ENCODE assay signal across 1 cellular context in the genomic region with DNA sequence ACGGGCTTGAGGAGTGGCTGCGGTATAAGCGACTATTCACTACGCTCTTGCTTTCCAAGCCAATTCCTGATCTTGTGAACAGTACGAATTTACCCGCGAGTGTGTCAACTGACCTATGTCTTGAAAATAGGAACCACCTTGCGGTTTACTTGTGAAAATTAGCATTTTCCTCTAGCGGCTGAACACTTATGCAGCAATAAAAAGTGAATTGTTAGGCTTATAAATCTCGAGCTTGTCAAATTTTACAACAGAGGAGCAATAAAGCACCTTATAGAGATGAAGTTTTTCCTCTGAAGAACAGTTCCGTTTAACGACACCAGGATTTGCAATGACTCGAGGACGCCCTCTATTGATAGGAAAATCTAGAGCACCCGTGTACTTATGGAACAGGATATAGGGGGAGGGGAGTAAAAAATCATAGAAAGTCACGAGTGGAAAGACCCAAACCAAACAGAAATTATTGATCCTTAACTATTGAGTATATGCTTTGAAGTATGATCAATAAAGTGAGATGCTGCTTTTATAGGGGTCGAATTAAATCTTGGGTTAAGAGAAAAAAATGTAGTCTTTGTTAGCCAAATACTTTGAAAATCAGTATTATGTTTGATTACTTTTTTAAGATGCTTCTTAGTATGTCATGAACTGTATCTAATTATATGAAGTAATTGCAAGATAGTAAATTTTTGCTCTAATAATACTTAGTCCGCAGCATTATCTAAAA.
A peak's percentile ranks its signal among the peaks of the same experiment; 100 is the strongest.
TF ChIP-seq lines count a peak whose summit lies in the region.

No MANE protein-coding gene starts in this region.

TF ChIP-seq in HEK293, 187 proteins besides CTCF, POLR2A, EP300 and RAD21 (continued from another document and continues in another):
- TF ChIP-seq, protein P1, sequence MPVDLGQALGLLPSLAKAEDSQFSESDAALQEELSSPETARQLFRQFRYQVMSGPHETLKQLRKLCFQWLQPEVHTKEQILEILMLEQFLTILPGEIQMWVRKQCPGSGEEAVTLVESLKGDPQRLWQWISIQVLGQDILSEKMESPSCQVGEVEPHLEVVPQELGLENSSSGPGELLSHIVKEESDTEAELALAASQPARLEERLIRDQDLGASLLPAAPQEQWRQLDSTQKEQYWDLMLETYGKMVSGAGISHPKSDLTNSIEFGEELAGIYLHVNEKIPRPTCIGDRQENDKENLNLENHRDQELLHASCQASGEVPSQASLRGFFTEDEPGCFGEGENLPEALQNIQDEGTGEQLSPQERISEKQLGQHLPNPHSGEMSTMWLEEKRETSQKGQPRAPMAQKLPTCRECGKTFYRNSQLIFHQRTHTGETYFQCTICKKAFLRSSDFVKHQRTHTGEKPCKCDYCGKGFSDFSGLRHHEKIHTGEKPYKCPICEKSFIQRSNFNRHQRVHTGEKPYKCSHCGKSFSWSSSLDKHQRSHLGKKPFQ (tag by site-specific recombination; IDR thresholded peaks at IDR 0.05) = peak; percentile 64; the same call in 1 of the 2 replicates
- TF ChIP-seq ZNF843 (tag by site-specific recombination; IDR thresholded peaks at IDR 0.05) (peak; percentile 95), ZNF473 (tag by site-specific recombination; IDR thresholded peaks at IDR 0.05) (no peak), ZNF670 (tag by site-specific recombination; IDR thresholded peaks at IDR 0.05; ENCODE audit: low read depth) (no peak), ZNF248 (tag by site-specific recombination; IDR thresholded peaks at IDR 0.05) (no peak), ZNF707 (tag by site-specific recombination; IDR thresholded peaks at IDR 0.05) (no peak), KLF9 (tag by site-specific recombination; IDR thresholded peaks at IDR 0.05; ENCODE audit: low read depth) (no peak), ZNF416 (tag by site-specific recombination; IDR thresholded peaks at IDR 0.05) (no peak), ZNF624 (tag by site-specific recombination; IDR thresholded peaks at IDR 0.05) (no peak), SP3 (tag by site-specific recombination; IDR thresholded peaks at IDR 0.05) (no peak), MEIS1 (CRISPR knock-in tag; IDR thresholded peaks at IDR 0.05; ENCODE audit: borderline replicate concordance) (no peak), WT1 (tag by site-specific recombination; IDR thresholded peaks at IDR 0.05) (no peak; the same call in 1 of the 2 replicates), ZNF404 (tag by site-specific recombination; IDR thresholded peaks at IDR 0.05) (no peak), ZNF37A (tag by site-specific recombination; IDR thresholded peaks at IDR 0.05) (no peak), ZNF16 (tag by site-specific recombination; IDR thresholded peaks at IDR 0.05; ENCODE audit: low read depth) (no peak), ZNF560 (tag by site-specific recombination; IDR thresholded peaks at IDR 0.05; ENCODE audit: borderline replicate concordance) (no peak), BCL11B (tag by site-specific recombination; IDR thresholded peaks at IDR 0.05; ENCODE audit: low read depth) (peak; percentile 90), ZNF837 (tag by site-specific recombination; IDR thresholded peaks at IDR 0.05) (no peak), ZNF555 (tag by site-specific recombination; conservative IDR thresholded peaks at IDR 0.05) (no peak), ZNF677 (tag by site-specific recombination; IDR thresholded peaks at IDR 0.05) (no peak), ZNF23 (tag by site-specific recombination; IDR thresholded peaks at IDR 0.05; ENCODE audit: borderline replicate concordance) (no peak), ZBTB48 (tag by site-specific recombination; IDR thresholded peaks at IDR 0.05) (no peak), ZNF302 (tag by site-specific recombination; IDR thresholded peaks at IDR 0.05; ENCODE audit: low read depth) (no peak), ZNF112 (tag by site-specific recombination; IDR thresholded peaks at IDR 0.05) (no peak), ZFP69B (tag by site-specific recombination; IDR thresholded peaks at IDR 0.05) (peak; percentile 47; the same call in 1 of the 2 replicates), ZNF76 (tag by site-specific recombination; IDR thresholded peaks at IDR 0.05; ENCODE audit: borderline replicate concordance, low read depth) (no peak), SALL2 (tag by site-specific recombination; IDR thresholded peaks at IDR 0.05; ENCODE audit: borderline replicate concordance) (no peak), ZNF521 (tag by site-specific recombination; IDR thresholded peaks at IDR 0.05) (no peak), TRIM28 (IDR thresholded peaks at IDR 0.05; ENCODE audit: borderline replicate concordance, low read length) (peak; percentile 41; the same call in 1 of the 2 replicates)
- TF ChIP-seq, protein P2, sequence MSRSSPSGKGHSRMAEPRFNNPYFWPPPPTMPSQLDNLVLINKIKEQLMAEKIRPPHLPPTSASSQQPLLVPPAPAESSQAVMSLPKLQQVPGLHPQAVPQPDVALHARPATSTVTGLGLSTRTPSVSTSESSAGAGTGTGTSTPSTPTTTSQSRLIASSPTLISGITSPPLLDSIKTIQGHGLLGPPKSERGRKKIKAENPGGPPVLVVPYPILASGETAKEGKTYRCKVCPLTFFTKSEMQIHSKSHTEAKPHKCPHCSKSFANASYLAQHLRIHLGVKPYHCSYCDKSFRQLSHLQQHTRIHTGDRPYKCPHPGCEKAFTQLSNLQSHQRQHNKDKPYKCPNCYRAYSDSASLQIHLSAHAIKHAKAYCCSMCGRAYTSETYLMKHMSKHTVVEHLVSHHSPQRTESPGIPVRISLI (tag by site-specific recombination; IDR thresholded peaks at IDR 0.05) = 0 out of 2 replicates have a peak, but pooled peaks have one; percentile 18
- TF ChIP-seq, protein P3, sequence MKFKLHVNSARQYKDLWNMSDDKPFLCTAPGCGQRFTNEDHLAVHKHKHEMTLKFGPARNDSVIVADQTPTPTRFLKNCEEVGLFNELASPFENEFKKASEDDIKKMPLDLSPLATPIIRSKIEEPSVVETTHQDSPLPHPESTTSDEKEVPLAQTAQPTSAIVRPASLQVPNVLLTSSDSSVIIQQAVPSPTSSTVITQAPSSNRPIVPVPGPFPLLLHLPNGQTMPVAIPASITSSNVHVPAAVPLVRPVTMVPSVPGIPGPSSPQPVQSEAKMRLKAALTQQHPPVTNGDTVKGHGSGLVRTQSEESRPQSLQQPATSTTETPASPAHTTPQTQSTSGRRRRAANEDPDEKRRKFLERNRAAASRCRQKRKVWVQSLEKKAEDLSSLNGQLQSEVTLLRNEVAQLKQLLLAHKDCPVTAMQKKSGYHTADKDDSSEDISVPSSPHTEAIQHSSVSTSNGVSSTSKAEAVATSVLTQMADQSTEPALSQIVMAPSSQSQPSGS (tag by site-specific recombination; IDR thresholded peaks at IDR 0.05; ENCODE audit: low read depth) = no peak
- TF ChIP-seq, protein P4, sequence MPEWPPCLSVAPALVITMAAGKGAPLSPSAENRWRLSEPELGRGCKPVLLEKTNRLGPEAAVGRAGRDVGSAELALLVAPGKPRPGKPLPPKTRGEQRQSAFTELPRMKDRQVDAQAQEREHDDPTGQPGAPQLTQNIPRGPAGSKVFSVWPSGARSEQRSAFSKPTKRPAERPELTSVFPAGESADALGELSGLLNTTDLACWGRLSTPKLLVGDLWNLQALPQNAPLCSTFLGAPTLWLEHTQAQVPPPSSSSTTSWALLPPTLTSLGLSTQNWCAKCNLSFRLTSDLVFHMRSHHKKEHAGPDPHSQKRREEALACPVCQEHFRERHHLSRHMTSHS (tag by site-specific recombination; IDR thresholded peaks at IDR 0.05) = no peak
- TF ChIP-seq, protein P5, sequence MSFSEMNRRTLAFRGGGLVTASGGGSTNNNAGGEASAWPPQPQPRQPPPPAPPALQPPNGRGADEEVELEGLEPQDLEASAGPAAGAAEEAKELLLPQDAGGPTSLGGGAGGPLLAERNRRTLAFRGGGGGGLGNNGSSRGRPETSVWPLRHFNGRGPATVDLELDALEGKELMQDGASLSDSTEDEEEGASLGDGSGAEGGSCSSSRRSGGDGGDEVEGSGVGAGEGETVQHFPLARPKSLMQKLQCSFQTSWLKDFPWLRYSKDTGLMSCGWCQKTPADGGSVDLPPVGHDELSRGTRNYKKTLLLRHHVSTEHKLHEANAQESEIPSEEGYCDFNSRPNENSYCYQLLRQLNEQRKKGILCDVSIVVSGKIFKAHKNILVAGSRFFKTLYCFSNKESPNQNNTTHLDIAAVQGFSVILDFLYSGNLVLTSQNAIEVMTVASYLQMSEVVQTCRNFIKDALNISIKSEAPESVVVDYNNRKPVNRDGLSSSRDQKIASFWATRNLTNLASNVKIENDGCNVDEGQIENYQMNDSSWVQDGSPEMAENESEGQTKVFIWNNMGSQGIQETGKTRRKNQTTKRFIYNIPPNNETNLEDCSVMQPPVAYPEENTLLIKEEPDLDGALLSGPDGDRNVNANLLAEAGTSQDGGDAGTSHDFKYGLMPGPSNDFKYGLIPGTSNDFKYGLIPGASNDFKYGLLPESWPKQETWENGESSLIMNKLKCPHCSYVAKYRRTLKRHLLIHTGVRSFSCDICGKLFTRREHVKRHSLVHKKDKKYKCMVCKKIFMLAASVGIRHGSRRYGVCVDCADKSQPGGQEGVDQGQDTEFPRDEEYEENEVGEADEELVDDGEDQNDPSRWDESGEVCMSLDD (tag by site-specific recombination; IDR thresholded peaks at IDR 0.05) = no peak
- TF ChIP-seq, protein P6, sequence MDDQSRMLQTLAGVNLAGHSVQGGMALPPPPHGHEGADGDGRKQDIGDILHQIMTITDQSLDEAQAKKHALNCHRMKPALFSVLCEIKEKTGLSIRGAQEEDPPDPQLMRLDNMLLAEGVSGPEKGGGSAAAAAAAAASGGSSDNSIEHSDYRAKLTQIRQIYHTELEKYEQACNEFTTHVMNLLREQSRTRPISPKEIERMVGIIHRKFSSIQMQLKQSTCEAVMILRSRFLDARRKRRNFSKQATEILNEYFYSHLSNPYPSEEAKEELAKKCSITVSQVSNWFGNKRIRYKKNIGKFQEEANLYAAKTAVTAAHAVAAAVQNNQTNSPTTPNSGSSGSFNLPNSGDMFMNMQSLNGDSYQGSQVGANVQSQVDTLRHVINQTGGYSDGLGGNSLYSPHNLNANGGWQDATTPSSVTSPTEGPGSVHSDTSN (CRISPR knock-in tag; IDR thresholded peaks at IDR 0.05) = no peak
- TF ChIP-seq, protein P7, sequence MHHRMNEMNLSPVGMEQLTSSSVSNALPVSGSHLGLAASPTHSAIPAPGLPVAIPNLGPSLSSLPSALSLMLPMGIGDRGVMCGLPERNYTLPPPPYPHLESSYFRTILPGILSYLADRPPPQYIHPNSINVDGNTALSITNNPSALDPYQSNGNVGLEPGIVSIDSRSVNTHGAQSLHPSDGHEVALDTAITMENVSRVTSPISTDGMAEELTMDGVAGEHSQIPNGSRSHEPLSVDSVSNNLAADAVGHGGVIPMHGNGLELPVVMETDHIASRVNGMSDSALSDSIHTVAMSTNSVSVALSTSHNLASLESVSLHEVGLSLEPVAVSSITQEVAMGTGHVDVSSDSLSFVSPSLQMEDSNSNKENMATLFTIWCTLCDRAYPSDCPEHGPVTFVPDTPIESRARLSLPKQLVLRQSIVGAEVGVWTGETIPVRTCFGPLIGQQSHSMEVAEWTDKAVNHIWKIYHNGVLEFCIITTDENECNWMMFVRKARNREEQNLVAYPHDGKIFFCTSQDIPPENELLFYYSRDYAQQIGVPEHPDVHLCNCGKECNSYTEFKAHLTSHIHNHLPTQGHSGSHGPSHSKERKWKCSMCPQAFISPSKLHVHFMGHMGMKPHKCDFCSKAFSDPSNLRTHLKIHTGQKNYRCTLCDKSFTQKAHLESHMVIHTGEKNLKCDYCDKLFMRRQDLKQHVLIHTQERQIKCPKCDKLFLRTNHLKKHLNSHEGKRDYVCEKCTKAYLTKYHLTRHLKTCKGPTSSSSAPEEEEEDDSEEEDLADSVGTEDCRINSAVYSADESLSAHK (tag by site-specific recombination; IDR thresholded peaks at IDR 0.05) = peak; percentile 91
- TF ChIP-seq, protein P8, sequence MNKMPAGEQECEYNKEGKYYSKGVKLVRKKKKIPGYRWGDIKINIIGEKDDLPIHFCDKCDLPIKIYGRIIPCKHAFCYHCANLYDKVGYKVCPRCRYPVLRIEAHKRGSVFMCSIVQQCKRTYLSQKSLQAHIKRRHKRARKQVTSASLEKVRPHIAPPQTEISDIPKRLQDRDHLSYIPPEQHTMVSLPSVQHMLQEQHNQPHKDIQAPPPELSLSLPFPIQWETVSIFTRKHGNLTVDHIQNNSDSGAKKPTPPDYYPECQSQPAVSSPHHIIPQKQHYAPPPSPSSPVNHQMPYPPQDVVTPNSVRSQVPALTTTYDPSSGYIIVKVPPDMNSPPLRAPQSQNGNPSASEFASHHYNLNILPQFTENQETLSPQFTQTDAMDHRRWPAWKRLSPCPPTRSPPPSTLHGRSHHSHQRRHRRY (tag by site-specific recombination; IDR thresholded peaks at IDR 0.05) = no peak
- TF ChIP-seq, protein P9, sequence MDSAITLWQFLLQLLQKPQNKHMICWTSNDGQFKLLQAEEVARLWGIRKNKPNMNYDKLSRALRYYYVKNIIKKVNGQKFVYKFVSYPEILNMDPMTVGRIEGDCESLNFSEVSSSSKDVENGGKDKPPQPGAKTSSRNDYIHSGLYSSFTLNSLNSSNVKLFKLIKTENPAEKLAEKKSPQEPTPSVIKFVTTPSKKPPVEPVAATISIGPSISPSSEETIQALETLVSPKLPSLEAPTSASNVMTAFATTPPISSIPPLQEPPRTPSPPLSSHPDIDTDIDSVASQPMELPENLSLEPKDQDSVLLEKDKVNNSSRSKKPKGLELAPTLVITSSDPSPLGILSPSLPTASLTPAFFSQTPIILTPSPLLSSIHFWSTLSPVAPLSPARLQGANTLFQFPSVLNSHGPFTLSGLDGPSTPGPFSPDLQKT (IDR thresholded peaks at IDR 0.05; ENCODE audit: borderline replicate concordance, low read depth, low read length) = no peak
- TF ChIP-seq, protein P10, sequence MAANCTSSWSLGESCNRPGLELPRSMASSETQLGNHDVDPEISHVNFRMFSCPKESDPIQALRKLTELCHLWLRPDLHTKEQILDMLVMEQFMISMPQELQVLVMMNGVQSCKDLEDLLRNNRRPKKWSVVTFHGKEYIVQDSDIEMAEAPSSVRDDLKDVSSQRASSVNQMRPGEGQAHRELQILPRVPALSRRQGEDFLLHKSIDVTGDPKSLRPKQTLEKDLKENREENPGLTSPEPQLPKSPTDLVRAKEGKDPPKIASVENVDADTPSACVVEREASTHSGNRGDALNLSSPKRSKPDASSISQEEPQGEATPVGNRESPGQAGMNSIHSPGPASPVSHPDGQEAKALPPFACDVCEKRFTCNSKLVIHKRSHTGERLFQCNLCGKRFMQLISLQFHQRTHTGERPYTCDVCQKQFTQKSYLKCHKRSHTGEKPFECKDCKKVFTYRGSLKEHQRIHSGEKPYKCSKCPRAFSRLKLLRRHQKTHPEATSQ (tag by site-specific recombination; IDR thresholded peaks at IDR 0.05) = no peak
